In genomic region chr15:67183443-67184169, GRCh38 we compare ENCODE assay signal across 14 cellular contexts.
A peak's percentile ranks its signal among the peaks of the same experiment; 100 is the strongest.
DNase-seq lines count a peak whose midpoint lies in the region; ATAC-seq, FAIRE-seq and TF ChIP-seq lines count a peak whose summit lies in the region.
"Had no signal": no experiment of that assay in that cellular context is flagged by ENCODE, and none has a peak within 500 bp of the region (broad histone marks: within the 10 kb centered on the region; RNA-seq: fewer than 3 reads in every experiment).

No MANE protein-coding gene starts in this region.

- intact Hi-C loops in cardiac septum (cut with DNase I), result no loop called here
- intact Hi-C loops in heart right ventricle (cut with DNase I), result loop anchor here in 3 of 10 donors (10.0 kb wide), 2 partner anchors 79 to 239 kb away; no protein-coding TSS in a partner anchor
- intact Hi-C loops in dorsolateral prefrontal cortex (cut with DNase I), result no loop called here

- WGBS in heart right ventricle, 2 donors, result 76 to 82% methylated on average over 7 of the region's 7 CpGs

- H3K4me3 ChIP-seq in heart right ventricle, result no peak overlapping the region
- H3K4me3 ChIP-seq in dorsolateral prefrontal cortex, result no peak overlapping the region
- H3K4me3 ChIP-seq: upper lobe of right lung had no signal

- H3K27ac ChIP-seq in heart right ventricle (peak overlapping the region in 2 of 10 donors; percentile 21 to 39), dorsolateral prefrontal cortex (peak overlapping the region in 1 of 59 donors; percentile 59)
- H3K27ac ChIP-seq: upper lobe of right lung, VCaP had no signal

- ATAC-seq in heart right ventricle, result no peak
- ATAC-seq: naive thymus-derived CD8-positive, alpha-beta T cell; upper lobe of right lung had no signal

- TF ChIP-seq CTCF in heart right ventricle (IDR thresholded peaks at IDR 0.05) (no peak), dorsolateral prefrontal cortex (IDR thresholded peaks at IDR 0.05 in 54 of 56, conservative IDR thresholded peaks at IDR 0.05 in 2 of 56; ENCODE audit: low read depth in 1 of 56, partially characterized antibody in 56 of 56) (no peak)

- peaks cover 0 to 89% (median 7%) of the 10 kb centered on the region in 9 donors for H3K36me3 ChIP-seq in heart right ventricle

- DNase-seq in cardiac septum (ENCODE audit: low spot score), result peak; percentile 7
- DNase-seq in heart right ventricle, result no peak
- DNase-seq in activated CD8-positive, alpha-beta memory T cell treated with anti-CD3 and anti-CD28 coated beads, Interleukin-2, amount 50 U/mL, for 48 hours, result peak; percentile 34
- DNase-seq in fibroblast of the conjunctiva (ENCODE audit: low read depth), result peak; percentile 63
- no peak for DNase-seq in urothelium cell line (ENCODE audit: low spot score)
- no peak for DNase-seq in DMS153 (lab: John Stamatoyannopoulos, UW)
- DNase-seq in SHP77 treated with DMSO at 0.1 percent for 48 hours (lab: John Stamatoyannopoulos, UW), result no peak
- DNase-seq in dorsolateral prefrontal cortex, result no peak
- DNase-seq: activated T-cell treated with anti-CD3 and anti-CD28 coated beads, Interleukin-2, amount 50 U/mL, for 1 hour; AML-193; naive thymus-derived CD8-positive, alpha-beta T cell; NCI-H2227 treated with DMSO at 0.1 percent for 48 hours; upper lobe of right lung had no signal

- no peaks in the 10 kb centered on the region for H3K9me3 ChIP-seq in heart right ventricle
- H3K9me3 ChIP-seq: upper lobe of right lung had no signal

- peaks cover 25 to 60% (median 43%) of the 10 kb centered on the region in 9 donors for H3K4me1 ChIP-seq in heart right ventricle

- H3K27me3 ChIP-seq in heart right ventricle, result no peaks in the 10 kb centered on the region
- no peaks in the 10 kb centered on the region for H3K27me3 ChIP-seq in dorsolateral prefrontal cortex
- H3K27me3 ChIP-seq: upper lobe of right lung had no signal

- FAIRE-seq in urothelium cell line (lab: Jason Lieb, UNC), result peak; percentile 23

Comparison
In these comparisons a context has a peak if more than half of its experiments do, and no peak if none do; other contexts are left out.
1. DNase-seq: peak in cardiac septum (single experiment), activated CD8-positive, alpha-beta memory T cell treated with anti-CD3 and anti-CD28 coated beads, Interleukin-2, amount 50 U/mL, for 48 hours (single experiment) and fibroblast of the conjunctiva (single experiment); none in heart right ventricle (0 of 2), urothelium cell line (single experiment), DMS153 (single experiment), SHP77 treated with DMSO at 0.1 percent for 48 hours (single experiment) and dorsolateral prefrontal cortex (0 of 10).